14 cellular contexts compared by ENCODE assay signal in genomic region chr13:101868585-101869469, GRCh38.
DNase-seq lines count a peak whose midpoint lies in the region; ATAC-seq and TF ChIP-seq lines count a peak whose summit lies in the region.
"Had no signal": no experiment of that assay in that cellular context is flagged by ENCODE, and none has a peak within 500 bp of the region (broad histone marks: within the 10 kb centered on the region; RNA-seq: fewer than 3 reads in every experiment).

No MANE protein-coding gene starts in this region.

- ATAC-seq in GM18498 (IDR thresholded peaks at IDR 0.05; ENCODE audit: unreplicated experiment) (peak; percentile 50), GM21526 (IDR thresholded peaks at IDR 0.05; ENCODE audit: low FRiP score, unreplicated experiment) (peak; percentile 38), HG03469 (IDR thresholded peaks at IDR 0.05; ENCODE audit: unreplicated experiment) (peak; percentile 18)

- DNase-seq in SHP77 (lab: John Stamatoyannopoulos, UW) (peak; percentile 86 to 88), dorsolateral prefrontal cortex (no peak), A172 (ENCODE audit: low spot score) (no peak), NCI-H128 (lab: John Stamatoyannopoulos, UW; ENCODE audit: unreplicated experiment) (no peak)
- DNase-seq in activated CD4-positive, alpha-beta T cell treated with anti-CD3 and anti-CD28 coated beads, Interleukin-2, amount 50 U/mL, for 48 hours, result no peak
- DNase-seq: amniotic stem cell, islet precursor cell, NCI-H1048, transverse colon had no signal

- TF ChIP-seq CTCF in dorsolateral prefrontal cortex (IDR thresholded peaks at IDR 0.05 in 54 of 56, conservative IDR thresholded peaks at IDR 0.05 in 2 of 56; ENCODE audit: low read depth in 1 of 56, partially characterized antibody in 56 of 56), result no peak

- no peaks in the 10 kb centered on the region for H3K27me3 ChIP-seq in dorsolateral prefrontal cortex
- H3K27me3 ChIP-seq: transverse colon had no signal

- intact Hi-C loops in dorsolateral prefrontal cortex (cut with DNase I), result no loop called here

- H3K27ac ChIP-seq in dorsolateral prefrontal cortex, result no peak overlapping the region
- H3K27ac ChIP-seq: skin epidermis, transverse colon had no signal

- H3K4me3 ChIP-seq in dorsolateral prefrontal cortex, result no peak overlapping the region
- H3K4me3 ChIP-seq: HAP-1, skin epidermis, transverse colon had no signal

Comparison
In these comparisons a context has a peak if more than half of its experiments do, and no peak if none do; other contexts are left out.
1. DNase-seq: peak in SHP77 (2 of 2); none in dorsolateral prefrontal cortex (0 of 10), A172 (single experiment), NCI-H128 (single experiment) and activated CD4-positive, alpha-beta T cell treated with anti-CD3 and anti-CD28 coated beads, Interleukin-2, amount 50 U/mL, for 48 hours (0 of 2).
2. Peak in every context shown above with its lines, with median percentiles within 50 percentile points of each other: ATAC-seq.